1 cellular context compared by ENCODE assay signal in the genomic region with DNA sequence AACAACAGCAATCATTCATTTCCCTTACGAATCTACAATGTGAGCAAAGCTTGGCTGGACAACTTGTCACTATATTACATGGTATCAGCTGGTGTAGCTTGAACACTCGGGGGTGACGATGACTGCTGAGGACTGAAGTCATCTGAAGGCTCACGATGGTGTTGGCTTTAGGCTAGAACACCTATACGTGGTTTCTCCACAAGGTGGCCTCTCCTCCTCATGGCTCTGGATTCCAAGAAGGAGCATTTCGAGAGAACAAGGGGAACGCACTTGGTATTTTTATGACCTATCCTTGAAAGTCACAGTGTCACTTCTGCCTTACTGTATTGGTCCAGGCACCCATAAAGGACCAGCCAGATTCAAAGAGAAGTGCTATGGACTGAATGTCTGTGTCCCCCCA.
TF ChIP-seq lines count a peak whose summit lies in the region.

No MANE protein-coding gene starts in this region.

TF ChIP-seq in H1, 55 proteins besides CTCF, POLR2A, EP300 and RAD21:
- no peak for TF ChIP-seq BCL11A (IDR thresholded peaks at IDR 0.05; ENCODE audit: low read depth in 2 of 2, low read length in 2 of 2)
- no peak for TF ChIP-seq NRF1 (IDR thresholded peaks at IDR 0.05; ENCODE audit: low read depth, low read length)
- no peak for TF ChIP-seq YY1 (IDR thresholded peaks at IDR 0.05; ENCODE audit: low read depth, low read length)
- TF ChIP-seq KDM1A (IDR thresholded peaks at IDR 0.05; ENCODE audit: borderline replicate concordance, low read length), result no peak
- no peak for TF ChIP-seq TBP (IDR thresholded peaks at IDR 0.05; ENCODE audit: low read depth, low read length)
- TF ChIP-seq, protein P1, sequence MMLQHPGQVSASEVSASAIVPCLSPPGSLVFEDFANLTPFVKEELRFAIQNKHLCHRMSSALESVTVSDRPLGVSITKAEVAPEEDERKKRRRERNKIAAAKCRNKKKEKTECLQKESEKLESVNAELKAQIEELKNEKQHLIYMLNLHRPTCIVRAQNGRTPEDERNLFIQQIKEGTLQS (IDR thresholded peaks at IDR 0.05; ENCODE audit: insufficient read depth, low read depth, low read length), result no peak
- TF ChIP-seq EGR1 (IDR thresholded peaks at IDR 0.05; ENCODE audit: borderline replicate concordance, low read depth, low read length), result no peak
- TF ChIP-seq CTBP2 (IDR thresholded peaks at IDR 0.05; ENCODE audit: borderline replicate concordance, insufficient read depth, insufficient read length, low read length), result no peak
- TF ChIP-seq CHD1 (IDR thresholded peaks at IDR 0.05; ENCODE audit: low read depth, low read length), result no peak
- no peak for TF ChIP-seq CHD2 (IDR thresholded peaks at IDR 0.05; ENCODE audit: low read length)
- TF ChIP-seq KDM4A (IDR thresholded peaks at IDR 0.05; ENCODE audit: low read depth, low read length, severe bottlenecking), result no peak
- TF ChIP-seq PHF8 (conservative IDR thresholded peaks at IDR 0.05; ENCODE audit: low read depth, low read length), result no peak
- TF ChIP-seq EZH2 (IDR thresholded peaks at IDR 0.05; ENCODE audit: low read depth, low read length, severe bottlenecking), result no peak
- no peak for TF ChIP-seq CBX5 (IDR thresholded peaks at IDR 0.05; ENCODE audit: low read depth, low read length)
- TF ChIP-seq, protein P2, sequence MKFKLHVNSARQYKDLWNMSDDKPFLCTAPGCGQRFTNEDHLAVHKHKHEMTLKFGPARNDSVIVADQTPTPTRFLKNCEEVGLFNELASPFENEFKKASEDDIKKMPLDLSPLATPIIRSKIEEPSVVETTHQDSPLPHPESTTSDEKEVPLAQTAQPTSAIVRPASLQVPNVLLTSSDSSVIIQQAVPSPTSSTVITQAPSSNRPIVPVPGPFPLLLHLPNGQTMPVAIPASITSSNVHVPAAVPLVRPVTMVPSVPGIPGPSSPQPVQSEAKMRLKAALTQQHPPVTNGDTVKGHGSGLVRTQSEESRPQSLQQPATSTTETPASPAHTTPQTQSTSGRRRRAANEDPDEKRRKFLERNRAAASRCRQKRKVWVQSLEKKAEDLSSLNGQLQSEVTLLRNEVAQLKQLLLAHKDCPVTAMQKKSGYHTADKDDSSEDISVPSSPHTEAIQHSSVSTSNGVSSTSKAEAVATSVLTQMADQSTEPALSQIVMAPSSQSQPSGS (IDR thresholded peaks at IDR 0.05; ENCODE audit: low read length), result no peak
- TF ChIP-seq POU5F1 (IDR thresholded peaks at IDR 0.05; ENCODE audit: low read depth, low read length), result no peak
